ENCODE assay signal across 11 cellular contexts in genomic region chr2:176156959-176157498, GRCh38. TPM values are rescaled to one million over a fixed set of nuclear protein-coding genes. Genes with fewer than 3 reads are reported as not detected.
DNase-seq lines count a peak whose midpoint lies in the region; ATAC-seq and TF ChIP-seq lines count a peak whose summit lies in the region.
"Had no signal": no experiment of that assay in that cellular context is flagged by ENCODE, and none has a peak within 500 bp of the region (broad histone marks: within the 10 kb centered on the region; RNA-seq: fewer than 3 reads in every experiment).

Gene HOXD3, plus strand, starts transcription at chr2:176157307. Its CDS starts 11,808 bp downstream, at chr2:176169115.

- no peaks in the 10 kb centered on the region for H3K27me3 ChIP-seq in ACC112 (ENCODE audit: insufficient read depth, low read length)
- H3K27me3 ChIP-seq in GM23338 (ENCODE audit: insufficient read depth), result peaks cover 100% of the 10 kb centered on the region

- in situ Hi-C loops in astrocyte of the cerebellum (cut with HindIII; ENCODE audit: low sequenced_read_pairs), result no loop called here

- peaks cover 3% of the 10 kb centered on the region; the same call in 2 of the 3 replicates for H3K9me3 Mint-ChIP-seq in GM23338
- peaks cover 0 to 2% (median 0%) of the 10 kb centered on the region in 9 donors for H3K9me3 Mint-ChIP-seq in naive thymus-derived CD8-positive, alpha-beta T cell

- H3K27ac Mint-ChIP-seq in GM23338, result no peak within 1 kb of the TSS
- peak within 1 kb of the TSS in 2 of 10 donors; percentile 50 to 56 for H3K27ac Mint-ChIP-seq in naive thymus-derived CD8-positive, alpha-beta T cell

- no peak for TF ChIP-seq CTCF in GM23338 (conservative IDR thresholded peaks at IDR 0.05; ENCODE audit: low read depth in 2 of 2)
- no peak for TF ChIP-seq CTCF in astrocyte of the cerebellum (IDR thresholded peaks at IDR 0.05; ENCODE audit: low read depth, low read length, missing control alignments)

- ATAC-seq in GM23338, result no peak
- no peak for ATAC-seq in naive thymus-derived CD8-positive, alpha-beta T cell
- ATAC-seq in GM21529 (IDR thresholded peaks at IDR 0.05; ENCODE audit: unreplicated experiment), result no peak
- no peak for ATAC-seq in HG03039 (IDR thresholded peaks at IDR 0.05; ENCODE audit: unreplicated experiment)
- ATAC-seq in GM18873 (IDR thresholded peaks at IDR 0.05; ENCODE audit: low FRiP score, unreplicated experiment), result no peak
- ATAC-seq: PC-3 had no signal

- DNase-seq in GM23338 (ENCODE audit: low spot score) (peak; percentile 24), astrocyte of the cerebellum (ENCODE audit: low read depth) (no peak), SHP77 (lab: John Stamatoyannopoulos, UW) (no peak)
- DNase-seq in naive thymus-derived CD8-positive, alpha-beta T cell, result no peak
- DNase-seq: cortex of kidney; PC-3; stimulated activated CD4-positive, alpha-beta T cell treated with anti-CD3 and anti-CD28 coated beads, Interleukin-12 subunit alpha, Interleukin-12 subunit beta, amount 100 ng/mL, for 4 hours had no signal

- peak within 1 kb of the TSS; percentile 57 for H3K4me3 ChIP-seq in ACC112 (ENCODE audit: low read depth, low read length)
- peak within 1 kb of the TSS; percentile 34; the same call in 1 of the 2 replicates for H3K4me3 ChIP-seq in GM23338
- H3K4me3 ChIP-seq in astrocyte of the cerebellum (ENCODE audit: low read depth, low read length), result peak within 1 kb of the TSS; percentile 31

- peaks cover 46% of the 10 kb centered on the region for H4K20me1 ChIP-seq in GM23338 (replicated peaks; ENCODE audit: insufficient read depth)

- no peaks in the 10 kb centered on the region for H3K79me2 ChIP-seq in ACC112 (ENCODE audit: control insufficient read depth, insufficient read depth, low read length, unreplicated experiment)
- no peaks in the 10 kb centered on the region for H3K79me2 ChIP-seq in GM23338 (replicated peaks; ENCODE audit: insufficient read depth)

- H2AFZ ChIP-seq in ACC112 (ENCODE audit: low read length, unreplicated experiment) (no peak within 1 kb of the TSS), GM23338 (no peak within 1 kb of the TSS)

- peaks cover 99% of the 10 kb centered on the region for H3K27me3 Mint-ChIP-seq in GM23338 (ENCODE audit: insufficient read depth, low read depth, poor library complexity)
- H3K27me3 Mint-ChIP-seq in naive thymus-derived CD8-positive, alpha-beta T cell, result peaks cover 37 to 88% (median 73%) of the 10 kb centered on the region in 5 donors

- H3K4me1 Mint-ChIP-seq in GM23338, result peaks cover 31% of the 10 kb centered on the region
- peaks cover 12 to 33% (median 16%) of the 10 kb centered on the region in 4 donors for H3K4me1 Mint-ChIP-seq in naive thymus-derived CD8-positive, alpha-beta T cell

- H3K4me1 ChIP-seq in ACC112 (ENCODE audit: control insufficient read depth, insufficient read depth, low read length, unreplicated experiment) (peaks cover 7% of the 10 kb centered on the region), GM23338 (ENCODE audit: insufficient read depth) (peaks cover 46% of the 10 kb centered on the region)

- H3K9me2 ChIP-seq in GM23338 (ENCODE audit: insufficient read depth), result no peaks in the 10 kb centered on the region

- H3K27ac ChIP-seq in ACC112 (ENCODE audit: low read depth, low read length), result no peak within 1 kb of the TSS
- H3K27ac ChIP-seq in GM23338 (ENCODE audit: low read depth), result no peak within 1 kb of the TSS

- H3K36me3 Mint-ChIP-seq in GM23338 (ENCODE audit: low read depth), result no peaks in the 10 kb centered on the region
- peaks cover 2 to 5% (median 4%) of the 10 kb centered on the region in 3 donors for H3K36me3 Mint-ChIP-seq in naive thymus-derived CD8-positive, alpha-beta T cell

- H3K4me3 Mint-ChIP-seq in GM23338, result 0 out of 3 replicates have a peak within 1 kb of the TSS, but pooled peaks have one; percentile 12
- H3K4me3 Mint-ChIP-seq in naive thymus-derived CD8-positive, alpha-beta T cell, result peak within 1 kb of the TSS in 9 of 10 donors; percentile 1 to 81 (median 66)

- H3K4me2 ChIP-seq in GM23338, result peak within 1 kb of the TSS; percentile 65; the same call in 1 of the 2 replicates

- H3F3A ChIP-seq in GM23338 (replicated peaks; ENCODE audit: low read depth), result peaks cover 27% of the 10 kb centered on the region

- H3K36me3 ChIP-seq in ACC112 (ENCODE audit: insufficient read depth, low read length) (no peaks in the 10 kb centered on the region), GM23338 (ENCODE audit: insufficient read depth) (no peaks in the 10 kb centered on the region)

- POLR2A ChIA-PET in naive thymus-derived CD8-positive, alpha-beta T cell (lab: Charles Lee), result no interaction called here

TF ChIP-seq in GM23338, 12 proteins besides CTCF, POLR2A, EP300 and RAD21:
- TF ChIP-seq EZH2 (IDR thresholded peaks at IDR 0.05; ENCODE audit: low read depth, unreplicated experiment) (peak; percentile 97), CREB1 (CRISPR knock-in tag; IDR thresholded peaks at IDR 0.05; ENCODE audit: low read depth) (no peak), ZNF331 (CRISPR knock-in tag; IDR thresholded peaks at IDR 0.05; ENCODE audit: low read depth) (no peak), JUNB (IDR thresholded peaks at IDR 0.05; ENCODE audit: unreplicated experiment) (no peak), ZNF114 (CRISPR knock-in tag; IDR thresholded peaks at IDR 0.05) (no peak), NANOG (IDR thresholded peaks at IDR 0.05; ENCODE audit: borderline replicate concordance) (no peak)
- TF ChIP-seq, protein P1, sequence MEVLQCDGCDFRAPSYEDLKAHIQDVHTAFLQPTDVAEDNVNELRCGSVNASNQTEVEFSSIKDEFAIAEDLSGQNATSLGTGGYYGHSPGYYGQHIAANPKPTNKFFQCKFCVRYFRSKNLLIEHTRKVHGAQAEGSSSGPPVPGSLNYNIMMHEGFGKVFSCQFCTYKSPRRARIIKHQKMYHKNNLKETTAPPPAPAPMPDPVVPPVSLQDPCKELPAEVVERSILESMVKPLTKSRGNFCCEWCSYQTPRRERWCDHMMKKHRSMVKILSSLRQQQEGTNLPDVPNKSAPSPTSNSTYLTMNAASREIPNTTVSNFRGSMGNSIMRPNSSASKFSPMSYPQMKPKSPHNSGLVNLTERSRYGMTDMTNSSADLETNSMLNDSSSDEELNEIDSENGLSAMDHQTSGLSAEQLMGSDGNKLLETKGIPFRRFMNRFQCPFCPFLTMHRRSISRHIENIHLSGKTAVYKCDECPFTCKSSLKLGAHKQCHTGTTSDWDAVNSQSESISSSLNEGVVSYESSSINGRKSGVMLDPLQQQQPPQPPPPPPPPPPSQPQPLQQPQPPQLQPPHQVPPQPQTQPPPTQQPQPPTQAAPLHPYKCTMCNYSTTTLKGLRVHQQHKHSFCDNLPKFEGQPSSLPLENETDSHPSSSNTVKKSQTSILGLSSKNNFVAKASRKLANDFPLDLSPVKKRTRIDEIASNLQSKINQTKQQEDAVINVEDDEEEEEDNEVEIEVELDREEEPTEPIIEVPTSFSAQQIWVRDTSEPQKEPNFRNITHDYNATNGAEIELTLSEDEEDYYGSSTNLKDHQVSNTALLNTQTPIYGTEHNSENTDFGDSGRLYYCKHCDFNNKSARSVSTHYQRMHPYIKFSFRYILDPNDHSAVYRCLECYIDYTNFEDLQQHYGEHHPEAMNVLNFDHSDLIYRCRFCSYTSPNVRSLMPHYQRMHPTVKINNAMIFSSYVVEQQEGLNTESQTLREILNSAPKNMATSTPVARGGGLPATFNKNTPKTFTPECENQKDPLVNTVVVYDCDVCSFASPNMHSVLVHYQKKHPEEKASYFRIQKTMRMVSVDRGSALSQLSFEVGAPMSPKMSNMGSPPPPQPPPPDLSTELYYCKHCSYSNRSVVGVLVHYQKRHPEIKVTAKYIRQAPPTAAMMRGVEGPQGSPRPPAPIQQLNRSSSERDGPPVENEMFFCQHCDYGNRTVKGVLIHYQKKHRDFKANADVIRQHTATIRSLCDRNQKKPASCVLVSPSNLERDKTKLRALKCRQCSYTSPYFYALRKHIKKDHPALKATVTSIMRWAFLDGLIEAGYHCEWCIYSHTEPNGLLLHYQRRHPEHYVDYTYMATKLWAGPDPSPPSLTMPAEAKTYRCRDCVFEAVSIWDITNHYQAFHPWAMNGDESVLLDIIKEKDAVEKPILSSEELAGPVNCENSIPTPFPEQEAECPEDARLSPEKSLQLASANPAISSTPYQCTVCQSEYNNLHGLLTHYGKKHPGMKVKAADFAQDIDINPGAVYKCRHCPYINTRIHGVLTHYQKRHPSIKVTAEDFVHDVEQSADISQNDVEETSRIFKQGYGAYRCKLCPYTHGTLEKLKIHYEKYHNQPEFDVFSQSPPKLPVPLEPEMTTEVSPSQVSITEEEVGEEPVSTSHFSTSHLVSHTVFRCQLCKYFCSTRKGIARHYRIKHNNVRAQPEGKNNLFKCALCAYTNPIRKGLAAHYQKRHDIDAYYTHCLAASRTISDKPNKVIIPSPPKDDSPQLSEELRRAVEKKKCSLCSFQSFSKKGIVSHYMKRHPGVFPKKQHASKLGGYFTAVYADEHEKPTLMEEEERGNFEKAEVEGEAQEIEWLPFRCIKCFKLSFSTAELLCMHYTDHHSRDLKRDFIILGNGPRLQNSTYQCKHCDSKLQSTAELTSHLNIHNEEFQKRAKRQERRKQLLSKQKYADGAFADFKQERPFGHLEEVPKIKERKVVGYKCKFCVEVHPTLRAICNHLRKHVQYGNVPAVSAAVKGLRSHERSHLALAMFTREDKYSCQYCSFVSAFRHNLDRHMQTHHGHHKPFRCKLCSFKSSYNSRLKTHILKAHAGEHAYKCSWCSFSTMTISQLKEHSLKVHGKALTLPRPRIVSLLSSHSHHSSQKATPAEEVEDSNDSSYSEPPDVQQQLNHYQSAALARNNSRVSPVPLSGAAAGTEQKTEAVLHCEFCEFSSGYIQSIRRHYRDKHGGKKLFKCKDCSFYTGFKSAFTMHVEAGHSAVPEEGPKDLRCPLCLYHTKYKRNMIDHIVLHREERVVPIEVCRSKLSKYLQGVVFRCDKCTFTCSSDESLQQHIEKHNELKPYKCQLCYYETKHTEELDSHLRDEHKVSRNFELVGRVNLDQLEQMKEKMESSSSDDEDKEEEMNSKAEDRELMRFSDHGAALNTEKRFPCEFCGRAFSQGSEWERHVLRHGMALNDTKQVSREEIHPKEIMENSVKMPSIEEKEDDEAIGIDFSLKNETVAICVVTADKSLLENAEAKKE (CRISPR knock-in tag; IDR thresholded peaks at IDR 0.05), result no peak

RNA-seq across cellular contexts. Expression of gene HOXD3, which starts in this region (rescaled TPM):
- total RNA-seq in GM23338 (2014; rRNA removed; shearing (Covaris generic)), result not detected in 2 replicates
- polyA plus RNA-seq in GM23338 (2016; fragmentation: Nextera tagmentation; extraction: Ambion mirVana), result not detected in 2 replicates
- total RNA-seq in naive thymus-derived CD8-positive, alpha-beta T cell, result not detected
- not detected for polyA plus RNA-seq in naive thymus-derived CD8-positive, alpha-beta T cell

Comparison
In these comparisons a context has a peak if more than half of its experiments do, and no peak if none do; other contexts are left out.
1. Peak in DNase-seq, H3K4me3 ChIP-seq and H3K4me2 ChIP-seq in GM23338; RNA of the gene not detected or under 1 TPM.